ENCODE assay signal across 21 cellular contexts in genomic region chr4:41157009-41157408, GRCh38. TPM values are rescaled to one million over a fixed set of nuclear protein-coding genes. Genes with fewer than 3 reads are reported as not detected.
DNase-seq lines count a peak whose midpoint lies in the region; ATAC-seq, FAIRE-seq and TF ChIP-seq lines count a peak whose summit lies in the region.
"Had no signal": no experiment of that assay in that cellular context is flagged by ENCODE, and none has a peak within 500 bp of the region (broad histone marks: within the 10 kb centered on the region; RNA-seq: fewer than 3 reads in every experiment).

No MANE protein-coding gene starts in this region.

- no peak for FAIRE-seq in HepG2 (lab: Jason Lieb, UNC)
- no peak for FAIRE-seq in RCC 7860 (lab: Jason Lieb, UNC)
- FAIRE-seq: colon had no signal

- no peaks in the 10 kb centered on the region for H3K27me3 Mint-ChIP-seq in CD8-positive, alpha-beta memory T cell
- H3K27me3 Mint-ChIP-seq: brain had no signal

- TF ChIP-seq RAD21 in HepG2 (CRISPR knock-in tag; IDR thresholded peaks at IDR 0.05): no peak

- no TSS peak for BruUV-seq in HepG2 (replicated peaks; lab: Mats Ljungman, UMichigan)

- H3K27ac Mint-ChIP-seq in CD8-positive, alpha-beta memory T cell: no peak overlapping the region
- H3K27ac Mint-ChIP-seq: brain, naive B cell had no signal

- H3K27ac ChIP-seq in HepG2 (ENCODE audit: extremely low read length, insufficient read depth, low read length) (peak overlapping the region; percentile 58), right lobe of liver (no peak overlapping the region), WERI-Rb-1 (no peak overlapping the region)
- no peak overlapping the region for H3K27ac ChIP-seq in CD8-positive, alpha-beta memory T cell (ENCODE audit: low read depth, low read length)
- H3K27ac ChIP-seq: BLaER1 treated with 17β-estradiol and CSF1 and Interleukin-3, amounts not matched to agents 10 nM and 100 nM; right atrium auricular region had no signal

- H3K4me3 ChIP-seq in HepG2 (replicated peaks in 1 of 3; ENCODE audit: insufficient read depth in 1 of 3, low read depth in 2 of 3, low read length in 3 of 3): no peak overlapping the region
- no peak overlapping the region for H3K4me3 ChIP-seq in right lobe of liver
- no peak overlapping the region for H3K4me3 ChIP-seq in WERI-Rb-1 (ENCODE audit: low read depth, low read length)
- H3K4me3 ChIP-seq in mucosa of descending colon: no peak overlapping the region
- H3K4me3 ChIP-seq in CD8-positive, alpha-beta memory T cell (ENCODE audit: low read length): no peak overlapping the region
- H3K4me3 ChIP-seq: BLaER1 treated with 17β-estradiol and CSF1 and Interleukin-3, amounts not matched to agents 10 nM and 100 nM; right atrium auricular region had no signal

- CTCF ChIA-PET in HepG2 (lab: Yijun Ruan, JAX; ENCODE audit: low intra/inter-chr PET ratio, low total read pairs): no interaction called here
- CTCF ChIA-PET in CD8-positive, alpha-beta memory T cell (lab: Charles Lee): no interaction called here

- DNase-seq in HepG2 (ENCODE audit: low spot score): no peak
- no peak for DNase-seq in right lobe of liver
- DNase-seq in WERI-Rb-1: peak; percentile 22
- DNase-seq in mucosa of descending colon: no peak
- DNase-seq in NCI-H146 treated with DMSO at 0.1 percent for 48 hours (lab: John Stamatoyannopoulos, UW; ENCODE audit: unreplicated experiment): no peak
- DNase-seq in RCC 7860 (ENCODE audit: low spot score): no peak
- DNase-seq in CD8-positive, alpha-beta memory T cell: no peak
- DNase-seq: activated CD4-positive, alpha-beta T cell treated with anti-CD3 and anti-CD28 coated beads, Interleukin-2, amount 50 U/mL, for 4 hours; H9; KBM-7; kidney glomerular epithelial cell; naive B cell; NCI-H146; stimulated activated CD4-positive, alpha-beta T cell treated with anti-CD3 and anti-CD28 coated beads, Interleukin-15, amount 100 ng/mL, for 24 hours; stimulated activated CD8-positive, alpha-beta memory T cell treated with anti-CD3 and anti-CD28 coated beads, Interleukin-4, amount 100 ng/mL, for 48 hours had no signal

- no peak overlapping the region for H3K9ac ChIP-seq in HepG2 (ENCODE audit: insufficient read depth, low read depth, low read length)
- H3K9ac ChIP-seq: BLaER1 treated with 17β-estradiol and CSF1 and Interleukin-3, amounts not matched to agents 10 nM and 100 nM had no signal

- peaks cover 23% of the 10 kb centered on the region for H3K79me2 ChIP-seq in HepG2 (ENCODE audit: insufficient read depth, low read length)

- H4K20me1 ChIP-seq in HepG2 (ENCODE audit: insufficient read depth, low read length): no peaks in the 10 kb centered on the region

- TF ChIP-seq POLR2A in HepG2 (IDR thresholded peaks at IDR 0.05; ENCODE audit: insufficient read depth in 1 of 2, low read depth in 2 of 2, low read length in 2 of 2): no peak
- no peak for TF ChIP-seq POLR2A in right lobe of liver (IDR thresholded peaks at IDR 0.05)

- H3K9me3 ChIP-seq in HepG2 (ENCODE audit: low read length): no peaks in the 10 kb centered on the region
- H3K9me3 ChIP-seq in right lobe of liver: no peaks in the 10 kb centered on the region
- H3K9me3 ChIP-seq in WERI-Rb-1 (ENCODE audit: severe bottlenecking): no peaks in the 10 kb centered on the region
- no peaks in the 10 kb centered on the region for H3K9me3 ChIP-seq in mucosa of descending colon
- H3K9me3 ChIP-seq in CD8-positive, alpha-beta memory T cell (ENCODE audit: low read length): no peaks in the 10 kb centered on the region
- H3K9me3 ChIP-seq: BLaER1 treated with 17β-estradiol and CSF1 and Interleukin-3, amounts not matched to agents 10 nM and 100 nM; right atrium auricular region had no signal

- H3K27me3 ChIP-seq in HepG2 (ENCODE audit: control insufficient read depth in 1 of 2, insufficient read depth in 2 of 2, low read length in 2 of 2) (no peaks in the 10 kb centered on the region), right lobe of liver (no peaks in the 10 kb centered on the region), WERI-Rb-1 (ENCODE audit: insufficient read depth, low read depth, severe bottlenecking) (no peaks in the 10 kb centered on the region)
- no peaks in the 10 kb centered on the region for H3K27me3 ChIP-seq in CD8-positive, alpha-beta memory T cell (ENCODE audit: insufficient read depth, low read length, poor library complexity, severe bottlenecking)
- H3K27me3 ChIP-seq: BLaER1 treated with 17β-estradiol and CSF1 and Interleukin-3, amounts not matched to agents 10 nM and 100 nM; right atrium auricular region had no signal

- H3K4me1 Mint-ChIP-seq in CD8-positive, alpha-beta memory T cell: no peaks in the 10 kb centered on the region
- H3K4me1 Mint-ChIP-seq: naive B cell had no signal

- TF ChIP-seq CTCF in HepG2 (CRISPR knock-in tag; IDR thresholded peaks at IDR 0.05) (no peak), right lobe of liver (IDR thresholded peaks at IDR 0.05) (no peak), WERI-Rb-1 (IDR thresholded peaks at IDR 0.05; ENCODE audit: low read depth, low read length) (no peak), mucosa of descending colon (IDR thresholded peaks at IDR 0.05) (no peak)

- POLR2A ChIA-PET in HepG2 (lab: Yijun Ruan, JAX): no interaction called here
- POLR2A ChIA-PET in CD8-positive, alpha-beta memory T cell (lab: Charles Lee): no interaction called here

- no peak overlapping the region for H3K4me3 Mint-ChIP-seq in CD8-positive, alpha-beta memory T cell
- H3K4me3 Mint-ChIP-seq: brain, H9, WTC11 had no signal

- H3K4me2 ChIP-seq in HepG2 (ENCODE audit: low read depth, low read length): 0 out of 2 replicates have a peak overlapping the region, but pooled peaks have one; percentile 13

- H3K4me1 ChIP-seq in HepG2 (ENCODE audit: insufficient read depth, low read length) (peaks cover 83% of the 10 kb centered on the region), right lobe of liver (peaks cover 0 to 19% (median 3%) of the 10 kb centered on the region in 4 donors), mucosa of descending colon (ENCODE audit: low read depth) (peaks cover 12% of the 10 kb centered on the region)
- H3K4me1 ChIP-seq in CD8-positive, alpha-beta memory T cell (ENCODE audit: insufficient read depth, low read length): no peaks in the 10 kb centered on the region

- in situ Hi-C loops in HepG2 (cut with HindIII; ENCODE audit: extremely low pct_ligation_motif_present, low pct_unique_long_range_greater_than_20kb): no loop called here

- peaks cover 0 to 8% (median 4%) of the 10 kb centered on the region in 5 donors for H3K9me3 Mint-ChIP-seq in CD8-positive, alpha-beta memory T cell
- H3K9me3 Mint-ChIP-seq: brain, H9 had no signal

- H2AFZ ChIP-seq in HepG2 (ENCODE audit: low read length): no peak overlapping the region

- 92% methylated on average over 6 of the region's 6 CpGs for WGBS in HepG2 (ENCODE audit: low lambda C conversion rate)
- WGBS in right lobe of liver (ENCODE audit: insufficient coverage, low coverage, low lambda C conversion rate, missing lambda C conversion rate): 83% methylated on average over 4 of the region's 6 CpGs

- ATAC-seq in HepG2 (peak; percentile 7; the same call in 2 of the 3 replicates), right lobe of liver (no peak), mucosa of descending colon (peak; percentile 30), GM19023 (IDR thresholded peaks at IDR 0.05; ENCODE audit: unreplicated experiment) (no peak)
- ATAC-seq: WTC11 had no signal

- TF ChIP-seq EP300 in HepG2 (IDR thresholded peaks at IDR 0.05; ENCODE audit: low read depth in 2 of 2, low read length in 2 of 2): no peak
- TF ChIP-seq EP300 in HepG2 (CRISPR knock-in tag; IDR thresholded peaks at IDR 0.05; ENCODE audit: borderline replicate concordance): no peak

- H3K36me3 Mint-ChIP-seq in CD8-positive, alpha-beta memory T cell: peaks cover 0 to 2% (median 0%) of the 10 kb centered on the region in 3 donors
- H3K36me3 Mint-ChIP-seq: naive B cell, WTC11 had no signal

- H3K36me3 ChIP-seq in HepG2 (replicated peaks in 1 of 2; ENCODE audit: control insufficient read depth in 1 of 2, insufficient read depth in 2 of 2, low read length in 2 of 2) (no peaks in the 10 kb centered on the region), right lobe of liver (no peaks in the 10 kb centered on the region), WERI-Rb-1 (no peaks in the 10 kb centered on the region), mucosa of descending colon (ENCODE audit: low read depth) (no peaks in the 10 kb centered on the region)
- no peaks in the 10 kb centered on the region for H3K36me3 ChIP-seq in CD8-positive, alpha-beta memory T cell (ENCODE audit: insufficient read depth, low read length)
- H3K36me3 ChIP-seq: BLaER1 treated with 17β-estradiol and CSF1 and Interleukin-3, amounts not matched to agents 10 nM and 100 nM; right atrium auricular region had no signal

- intact Hi-C loops in HepG2 (cut with micrococcal nuclease; ENCODE audit: unreplicated experiment) (no loop called here), right lobe of liver (cut with DNase I) (no loop called here), mucosa of descending colon (cut with DNase I, micrococcal nuclease) (no loop called here)

RNA-seq across cellular contexts. Expression of gene APBB2, which starts 57.3 kb away (rescaled TPM):
- total RNA-seq in HepG2 (2016; rRNA removed; fragmentation: Illumina TruSeq; extraction: Trizol): 17.0 and 19.7 TPM in 2 replicates
- total RNA-seq in HepG2 (2016; cell fraction: cytosol; rRNA removed; fragmentation: Illumina TruSeq; extraction: Trizol; ENCODE audit: low read depth): 14.9 and 15.5 TPM in 2 replicates
- total RNA-seq in HepG2 (2016; cell fraction: insoluble cytoplasmic fraction; rRNA removed; fragmentation: Illumina TruSeq; extraction: Trizol): 17.3 and 17.6 TPM in 2 replicates
- 11.9 and 12.0 TPM in 2 replicates for total RNA-seq in HepG2 (2016; cell fraction: membrane; rRNA removed; fragmentation: Illumina TruSeq; extraction: Trizol)
- total RNA-seq in HepG2 (2016; cell fraction: nucleus; rRNA removed; fragmentation: Illumina TruSeq; extraction: Trizol): 35.0 and 35.4 TPM in 2 replicates
- 9.7 and 11.7 TPM in 2 replicates for polyA plus RNA-seq in HepG2 (2011; rRNA removed)
- polyA plus RNA-seq in HepG2 (2011; cell fraction: cytosol; rRNA removed): 10.4 and 11.7 TPM in 2 replicates
- polyA plus RNA-seq in HepG2 (2011; cell fraction: nucleus; rRNA removed): 20.4 and 21.7 TPM in 2 replicates
- 8.9 and 9.8 TPM in 2 replicates for polyA plus RNA-seq in HepG2 (2012)
- 0.61 and 0.73 TPM in 2 replicates for polyA plus RNA-seq in HepG2 (2016; cell fraction: cytosol; fragmentation: Illumina TruSeq; extraction: Trizol; ENCODE audit: low read depth)
- polyA plus RNA-seq in HepG2 (2016; cell fraction: insoluble cytoplasmic fraction; fragmentation: Illumina TruSeq; extraction: Trizol; ENCODE audit: low read depth): 12.6 and 12.9 TPM in 2 replicates
- polyA plus RNA-seq in HepG2 (2016; cell fraction: membrane; fragmentation: Illumina TruSeq; extraction: Trizol; ENCODE audit: low read depth): 3.0 and 3.5 TPM in 2 replicates
- polyA plus RNA-seq in HepG2 (2016; cell fraction: nucleus; fragmentation: Illumina TruSeq; extraction: Trizol; ENCODE audit: insufficient read depth, low read depth): 17.6 and 19.8 TPM in 2 replicates
- 15.2 and 41.3 TPM in 2 replicates for polyA minus RNA-seq in HepG2 (2011; rRNA and poly(A)+ RNA removed; ENCODE audit: low replicate concordance)
- 12.6 and 12.7 TPM in 2 replicates for polyA minus RNA-seq in HepG2 (2011; cell fraction: cytosol; rRNA and poly(A)+ RNA removed)
- 42.4 and 49.7 TPM in 2 replicates for polyA minus RNA-seq in HepG2 (2011; cell fraction: nucleus; rRNA and poly(A)+ RNA removed)
- 10 to 100 TPM; 14.1 to 27.9 (median 25.1) TPM for total RNA-seq in right lobe of liver
- 10 to 100 TPM; 26.3 to 68.3 (median 29.6) TPM for total RNA-seq in mucosa of descending colon
- total RNA-seq in CD8-positive, alpha-beta memory T cell: 1 to 10 TPM in 1 of 2 experiments, under 1 TPM in 1; 0.86 to 1.1 TPM
- polyA plus RNA-seq in CD8-positive, alpha-beta memory T cell: not detected

Comparison
In these comparisons a context has a peak if more than half of its experiments do, and no peak if none do; other contexts are left out.
1. ATAC-seq: peak in HepG2 (single experiment) and mucosa of descending colon (single experiment); none in right lobe of liver (0 of 4) and GM19023 (single experiment).